21 cellular contexts compared by ENCODE assay signal in genomic region chr7:50371551-50372021, GRCh38.
DNase-seq lines count a peak whose midpoint lies in the region; ATAC-seq and TF ChIP-seq lines count a peak whose summit lies in the region.
"Had no signal": no experiment of that assay in that cellular context is flagged by ENCODE, and none has a peak within 500 bp of the region (broad histone marks: within the 10 kb centered on the region; RNA-seq: fewer than 3 reads in every experiment).

No MANE protein-coding gene starts in this region.

- peak overlapping the region; percentile 57 for H3K27ac ChIP-seq in CD4-positive, CD25-positive, alpha-beta regulatory T cell (ENCODE audit: insufficient read depth, low read length, poor library complexity, severe bottlenecking)
- H3K27ac ChIP-seq: foreskin keratinocyte, psoas muscle, testis had no signal

- no peak overlapping the region for H3K4me3 ChIP-seq in CD4-positive, CD25-positive, alpha-beta regulatory T cell (ENCODE audit: low read depth, low read length)
- no peak overlapping the region for H3K4me3 ChIP-seq in GM12865 (ENCODE audit: low read depth, low read length)
- H3K4me3 ChIP-seq: GM12878, HAP-1, psoas muscle, skin epidermis, testis had no signal

- no peaks in the 10 kb centered on the region for H3K27me3 Mint-ChIP-seq in CD4-positive, CD25-positive, alpha-beta regulatory T cell
- H3K27me3 Mint-ChIP-seq in activated T-cell treated with anti-CD3 and anti-CD28 coated beads, Interleukin-2, amount 50 U/mL, for 72 hours (ENCODE audit: low read depth), result no peaks in the 10 kb centered on the region
- H3K27me3 Mint-ChIP-seq in memory B cell, result no peaks in the 10 kb centered on the region

- H3K9me3 Mint-ChIP-seq in CD4-positive, CD25-positive, alpha-beta regulatory T cell, result no peaks in the 10 kb centered on the region
- no peaks in the 10 kb centered on the region for H3K9me3 Mint-ChIP-seq in activated T-cell treated with anti-CD3 and anti-CD28 coated beads, Interleukin-2, amount 50 U/mL, for 72 hours
- peaks cover 5% of the 10 kb centered on the region for H3K9me3 Mint-ChIP-seq in memory B cell

- peak overlapping the region; percentile 80 to 96 (median 93) for H3K27ac Mint-ChIP-seq in CD4-positive, CD25-positive, alpha-beta regulatory T cell
- H3K27ac Mint-ChIP-seq in activated T-cell treated with anti-CD3 and anti-CD28 coated beads, Interleukin-2, amount 50 U/mL, for 72 hours, result peak overlapping the region; percentile 91
- peak overlapping the region; percentile 94 for H3K27ac Mint-ChIP-seq in memory B cell
- H3K27ac Mint-ChIP-seq: nephron progenitor cell had no signal

- ATAC-seq in CD4-positive, CD25-positive, alpha-beta regulatory T cell (ENCODE audit: low read depth in 2 of 2), result no peak
- ATAC-seq in activated T-cell treated with anti-CD3 and anti-CD28 coated beads, Interleukin-2, amount 50 U/mL, for 72 hours (replicated peaks in 1 of 2), result peak; percentile 47 to 57
- no peak for ATAC-seq in memory B cell (ENCODE audit: low read depth)
- ATAC-seq: foreskin keratinocyte, GM12878, psoas muscle had no signal

- peaks cover 66% of the 10 kb centered on the region for H3K4me1 ChIP-seq in CD4-positive, CD25-positive, alpha-beta regulatory T cell (ENCODE audit: control insufficient read depth, insufficient read depth, low read length, poor library complexity, severe bottlenecking)
- H3K4me1 ChIP-seq: foreskin keratinocyte, HAP-1, psoas muscle, testis had no signal

- DNase-seq in CD4-positive, CD25-positive, alpha-beta regulatory T cell, result no peak
- DNase-seq in GM12865 (ENCODE audit: low read depth) (peak; percentile 56), memory B cell (ENCODE audit: low spot score in 2 of 2) (no peak), GM20000 (ENCODE audit: low spot score) (no peak), NCI-H128 (lab: John Stamatoyannopoulos, UW; ENCODE audit: unreplicated experiment) (no peak), NCI-H1694 (lab: John Stamatoyannopoulos, UW) (no peak), NK-92 (lab: John Stamatoyannopoulos, UW; ENCODE audit: unreplicated experiment) (no peak)
- DNase-seq in activated T-cell treated with anti-CD3 and anti-CD28 coated beads, Interleukin-2, amount 50 U/mL, for 72 hours, result no peak
- DNase-seq: AML-193; foreskin keratinocyte; hippocampal formation; mesenchymal stem cell; NCI-H526; nephron progenitor cell; psoas muscle; SHP77 treated with DMSO at 0.1 percent for 48 hours; stimulated activated CD4-positive, alpha-beta T cell treated with anti-CD3 and anti-CD28 coated beads, Interleukin-4, amount 100 ng/mL, for 4 hours; testis had no signal

- H3K9me3 ChIP-seq in CD4-positive, CD25-positive, alpha-beta regulatory T cell (ENCODE audit: control insufficient read depth in 2 of 2, low read length in 2 of 2), result peaks cover 0 to 3% of the 10 kb centered on the region in 2 experiments
- H3K9me3 ChIP-seq: HAP-1, testis had no signal

- H3K27me3 ChIP-seq in CD4-positive, CD25-positive, alpha-beta regulatory T cell (ENCODE audit: control insufficient read depth, insufficient read depth, low read length), result no peaks in the 10 kb centered on the region
- H3K27me3 ChIP-seq: foreskin keratinocyte, testis had no signal

- H3K4me1 Mint-ChIP-seq in CD4-positive, CD25-positive, alpha-beta regulatory T cell, result peaks cover 21 to 97% (median 76%) of the 10 kb centered on the region in 4 donors
- peaks cover 99% of the 10 kb centered on the region for H3K4me1 Mint-ChIP-seq in activated T-cell treated with anti-CD3 and anti-CD28 coated beads, Interleukin-2, amount 50 U/mL, for 72 hours (ENCODE audit: low read depth)
- H3K4me1 Mint-ChIP-seq in memory B cell, result peaks cover 46% of the 10 kb centered on the region
- H3K4me1 Mint-ChIP-seq: nephron progenitor cell had no signal

- peaks cover 64% of the 10 kb centered on the region for H3K36me3 Mint-ChIP-seq in CD4-positive, CD25-positive, alpha-beta regulatory T cell
- H3K36me3 Mint-ChIP-seq in activated T-cell treated with anti-CD3 and anti-CD28 coated beads, Interleukin-2, amount 50 U/mL, for 72 hours (ENCODE audit: insufficient read depth in 2 of 2), result peaks cover 37 to 71% of the 10 kb centered on the region in 2 donors
- H3K36me3 Mint-ChIP-seq in memory B cell, result peaks cover 41% of the 10 kb centered on the region

- no peak for TF ChIP-seq CTCF in GM12865 (IDR thresholded peaks at IDR 0.05; ENCODE audit: insufficient read depth, low read depth, low read length, missing control alignments)
- TF ChIP-seq CTCF in GM20000 (IDR thresholded peaks at IDR 0.05; ENCODE audit: extremely low read depth, missing control alignments), result no peak

- peaks cover 68% of the 10 kb centered on the region for H3K36me3 ChIP-seq in CD4-positive, CD25-positive, alpha-beta regulatory T cell (ENCODE audit: control insufficient read depth, insufficient read depth, low read length)
- H3K36me3 ChIP-seq: HAP-1 had no signal

- H3K4me3 Mint-ChIP-seq in CD4-positive, CD25-positive, alpha-beta regulatory T cell, result peak overlapping the region in 3 of 4 donors; percentile 12 to 61 (median 32)
- H3K4me3 Mint-ChIP-seq in activated T-cell treated with anti-CD3 and anti-CD28 coated beads, Interleukin-2, amount 50 U/mL, for 72 hours, result peak overlapping the region; percentile 69 to 89
- no peak overlapping the region for H3K4me3 Mint-ChIP-seq in memory B cell
- H3K4me3 Mint-ChIP-seq: nephron progenitor cell had no signal

Comparison
In these comparisons a context has a peak if more than half of its experiments do, and no peak if none do; other contexts are left out.
1. ATAC-seq: peak in activated T-cell treated with anti-CD3 and anti-CD28 coated beads, Interleukin-2, amount 50 U/mL, for 72 hours (2 of 2); none in CD4-positive, CD25-positive, alpha-beta regulatory T cell (0 of 2) and memory B cell (single experiment).
2. Peak in every context shown above with its lines, with median percentiles within 50 percentile points of each other: H3K27ac Mint-ChIP-seq.